In the genomic region with DNA sequence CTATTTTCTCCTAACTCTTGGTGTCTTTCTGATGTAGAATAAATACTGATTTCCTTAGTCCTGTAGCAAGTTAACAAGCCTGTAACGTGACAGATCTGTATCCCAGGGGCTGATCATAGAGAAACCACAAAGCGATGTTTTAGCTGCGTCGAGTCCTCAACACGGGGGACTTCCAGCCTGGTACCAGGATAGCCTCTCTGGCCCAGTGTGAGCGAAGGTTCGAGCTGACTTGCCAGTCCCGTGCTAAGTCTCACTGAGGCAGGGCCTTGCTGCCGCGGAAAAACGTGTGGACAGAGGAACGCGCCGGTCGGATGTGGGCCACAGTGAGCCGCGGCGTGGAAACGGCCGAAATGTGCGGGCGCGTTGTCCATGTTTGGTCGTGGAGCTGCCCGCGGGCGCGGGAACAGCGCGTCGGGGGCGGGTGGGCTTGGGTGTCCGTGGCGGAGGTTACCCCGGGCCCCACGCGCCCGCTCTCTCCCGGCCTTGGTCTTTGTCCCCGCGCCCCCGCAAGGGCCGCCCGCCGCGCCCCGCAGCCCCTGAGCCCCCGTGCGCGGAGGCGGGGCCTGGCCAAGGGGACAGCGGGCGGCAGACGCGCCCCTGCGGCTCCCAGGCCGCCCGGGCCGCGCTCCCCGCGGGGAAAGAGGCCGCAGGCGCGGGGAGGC, we compare ENCODE assay signal across 8 cellular contexts. TPM values are rescaled to one million over a fixed set of nuclear protein-coding genes. Genes with fewer than 3 reads are reported as not detected.
DNase-seq lines count a peak whose midpoint lies in the region; ATAC-seq and TF ChIP-seq lines count a peak whose summit lies in the region.

No MANE protein-coding gene starts in this region.

- H3K27me3 Mint-ChIP-seq in activated CD8-positive, alpha-beta T cell treated with anti-CD3 and anti-CD28 coated beads, Interleukin-2, amount 10 ng/mL, durations not matched to agents 7 days and 5 days (ENCODE audit: low read depth): peaks cover 52% of the 10 kb centered on the region

- POLR2A ChIA-PET in activated CD8-positive, alpha-beta T cell treated with anti-CD3 and anti-CD28 coated beads, Interleukin-2, amount 10 ng/mL, durations not matched to agents 7 days and 5 days (lab: Charles Lee): no interaction called here

- H3K9ac ChIP-seq in parathyroid adenoma: no peak overlapping the region

- H3K79me2 ChIP-seq in parathyroid adenoma: peaks cover 11% of the 10 kb centered on the region

- H3K4me1 Mint-ChIP-seq in activated CD8-positive, alpha-beta T cell treated with anti-CD3 and anti-CD28 coated beads, Interleukin-2, amount 10 ng/mL, durations not matched to agents 7 days and 5 days (ENCODE audit: low read depth): peaks cover 12% of the 10 kb centered on the region

- peak overlapping the region; percentile 96 for H2AFZ ChIP-seq in parathyroid adenoma

- ATAC-seq in GM19025 (IDR thresholded peaks at IDR 0.05; ENCODE audit: low read depth, unreplicated experiment): peak; percentile 3
- ATAC-seq in activated CD8-positive, alpha-beta T cell treated with anti-CD3 and anti-CD28 coated beads, Interleukin-2, amount 10 ng/mL, durations not matched to agents 7 days and 5 days: peak; percentile 5
- ATAC-seq in HG02798 (IDR thresholded peaks at IDR 0.05; ENCODE audit: poor library complexity, unreplicated experiment): no peak

- DNase-seq in activated CD8-positive, alpha-beta T cell treated with anti-CD3 and anti-CD28 coated beads, Interleukin-2, amount 10 ng/mL, durations not matched to agents 7 days and 5 days: no peak
- DNase-seq in foreskin fibroblast (peak in 1 of 2 donors; percentile 54), NCI-H226 (no peak), epidermal melanocyte (ENCODE audit: insufficient read length, low spot score) (no peak), NOMO-1 treated with dmso at 0.1 percent for 144 hours (lab: John Stamatoyannopoulos, UW; ENCODE audit: unreplicated experiment) (no peak)

- H3K4me3 ChIP-seq in foreskin fibroblast (ENCODE audit: low read depth in 1 of 2, low read length in 2 of 2) (peak overlapping the region; percentile 40 to 50), parathyroid adenoma (ENCODE audit: low read depth, low read length) (peak overlapping the region; percentile 46)

- CTCF ChIA-PET in activated CD8-positive, alpha-beta T cell treated with anti-CD3 and anti-CD28 coated beads, Interleukin-2, amount 10 ng/mL, durations not matched to agents 7 days and 5 days (lab: Charles Lee): interaction anchor here (1.1 to 1.2 kb wide), 2 partner anchors 62 to 312 kb away, joined by 3 to 4 read pairs; partner anchors contain the start of gene SETD3

- H3K4me1 ChIP-seq in parathyroid adenoma: peaks cover 27% of the 10 kb centered on the region

- H3K9me3 ChIP-seq in parathyroid adenoma (ENCODE audit: control insufficient read depth, low read length): no peaks in the 10 kb centered on the region

- no peaks in the 10 kb centered on the region for H3K9me3 Mint-ChIP-seq in activated CD8-positive, alpha-beta T cell treated with anti-CD3 and anti-CD28 coated beads, Interleukin-2, amount 10 ng/mL, durations not matched to agents 7 days and 5 days (ENCODE audit: insufficient read depth)

- no peak overlapping the region for H3K27ac Mint-ChIP-seq in activated CD8-positive, alpha-beta T cell treated with anti-CD3 and anti-CD28 coated beads, Interleukin-2, amount 10 ng/mL, durations not matched to agents 7 days and 5 days

- no peaks in the 10 kb centered on the region for H3K36me3 ChIP-seq in parathyroid adenoma (ENCODE audit: control insufficient read depth, insufficient read depth, low read length)

- no peaks in the 10 kb centered on the region for H3K36me3 Mint-ChIP-seq in activated CD8-positive, alpha-beta T cell treated with anti-CD3 and anti-CD28 coated beads, Interleukin-2, amount 10 ng/mL, durations not matched to agents 7 days and 5 days (ENCODE audit: low read depth)

- H3K4me2 ChIP-seq in parathyroid adenoma (ENCODE audit: low read length): peak overlapping the region; percentile 74

- H3K27me3 ChIP-seq in parathyroid adenoma (ENCODE audit: control insufficient read depth, insufficient read depth, low read length): no peaks in the 10 kb centered on the region

- TF ChIP-seq CTCF in foreskin fibroblast (IDR thresholded peaks at IDR 0.05; ENCODE audit: low read depth, low read length): no peak
- no peak for TF ChIP-seq CTCF in parathyroid adenoma (IDR thresholded peaks at IDR 0.05)

- H3K27ac ChIP-seq in parathyroid adenoma: peak overlapping the region; percentile 66

- peak overlapping the region; percentile 39 for H3K4me3 Mint-ChIP-seq in activated CD8-positive, alpha-beta T cell treated with anti-CD3 and anti-CD28 coated beads, Interleukin-2, amount 10 ng/mL, durations not matched to agents 7 days and 5 days

RNA-seq across cellular contexts. Expression of gene EML1, which starts 0.5 kb away (rescaled TPM):
- not detected for total RNA-seq in activated CD8-positive, alpha-beta T cell treated with anti-CD3 and anti-CD28 coated beads, Interleukin-2, amount 10 ng/mL, durations not matched to agents 7 days and 5 days
